In genomic region chr3:51538459-51539290, GRCh38 we compare ENCODE assay signal across 8 cellular contexts. TPM values are rescaled to one million over a fixed set of nuclear protein-coding genes. Genes with fewer than 3 reads are reported as not detected.
DNase-seq lines count a peak whose midpoint lies in the region; ATAC-seq lines count a peak whose summit lies in the region.

TSS of gene RAD54L2 (plus strand) at chr3:51538719. CDS start at chr3:51590421, 51,702 bp downstream.

- no peaks in the 10 kb centered on the region for H3K27me3 Mint-ChIP-seq in activated CD4-positive, alpha-beta T cell treated with anti-CD3 and anti-CD28 coated beads, Interleukin-2, amount 10 ng/mL, durations not matched to agents 7 days and 5 days

- H3K36me3 Mint-ChIP-seq in activated CD4-positive, alpha-beta T cell treated with anti-CD3 and anti-CD28 coated beads, Interleukin-2, amount 10 ng/mL, durations not matched to agents 7 days and 5 days (ENCODE audit: low read depth): peaks cover 9% of the 10 kb centered on the region

- CTCF ChIA-PET in activated CD4-positive, alpha-beta T cell treated with anti-CD3 and anti-CD28 coated beads, Interleukin-2, amount 10 ng/mL, durations not matched to agents 7 days and 5 days (lab: Charles Lee): interaction anchor here (0.7 to 1.3 kb wide), 6 partner anchors 9 to 144 kb away, joined by 3 to 6 read pairs (median 3); no protein-coding TSS in a partner anchor

- peak within 1 kb of the TSS; percentile 90 for H3K4me3 Mint-ChIP-seq in activated CD4-positive, alpha-beta T cell treated with anti-CD3 and anti-CD28 coated beads, Interleukin-2, amount 10 ng/mL, durations not matched to agents 7 days and 5 days

- DNase-seq in AG08396 (ENCODE audit: low spot score) (peak; percentile 93), NCI-H510A (lab: John Stamatoyannopoulos, UW) (peak; percentile 63), cortex of kidney (lab: John Stamatoyannopoulos, UW) (peak; percentile 18), left lobe of liver (ENCODE audit: low spot score) (peak; percentile 86)
- peak; percentile 72 for DNase-seq in activated CD4-positive, alpha-beta T cell treated with anti-CD3 and anti-CD28 coated beads, Interleukin-2, amount 10 ng/mL, durations not matched to agents 7 days and 5 days
- DNase-seq in stimulated activated CD4-positive, alpha-beta T cell treated with anti-CD3 and anti-CD28 coated beads, Interleukin-2, amount 100 ng/mL, for 24 hours: peak; percentile 82 to 86

- H3K4me1 Mint-ChIP-seq in activated CD4-positive, alpha-beta T cell treated with anti-CD3 and anti-CD28 coated beads, Interleukin-2, amount 10 ng/mL, durations not matched to agents 7 days and 5 days: peaks cover 42% of the 10 kb centered on the region

- no peaks in the 10 kb centered on the region for H3K9me3 Mint-ChIP-seq in activated CD4-positive, alpha-beta T cell treated with anti-CD3 and anti-CD28 coated beads, Interleukin-2, amount 10 ng/mL, durations not matched to agents 7 days and 5 days

- peak within 1 kb of the TSS; percentile 94 for H3K27ac Mint-ChIP-seq in activated CD4-positive, alpha-beta T cell treated with anti-CD3 and anti-CD28 coated beads, Interleukin-2, amount 10 ng/mL, durations not matched to agents 7 days and 5 days

- ATAC-seq in GM18858 (IDR thresholded peaks at IDR 0.05; ENCODE audit: unreplicated experiment) (peak; percentile 64), HG03097 (IDR thresholded peaks at IDR 0.05; ENCODE audit: low FRiP score, unreplicated experiment) (peak; percentile 82), left lobe of liver (peak; percentile 91)

- POLR2A ChIA-PET in activated CD4-positive, alpha-beta T cell treated with anti-CD3 and anti-CD28 coated beads, Interleukin-2, amount 10 ng/mL, durations not matched to agents 7 days and 5 days (lab: Charles Lee): no interaction called here

RNA-seq across cellular contexts. Expression of gene RAD54L2, which starts in this region (rescaled TPM):
- total RNA-seq in activated CD4-positive, alpha-beta T cell treated with anti-CD3 and anti-CD28 coated beads, Interleukin-2, amount 10 ng/mL, durations not matched to agents 7 days and 5 days: 10 to 100 TPM; 30.0 to 31.0 TPM
- total RNA-seq in left lobe of liver: 22.7 TPM

Comparison
In these comparisons a context has a peak if more than half of its experiments do, and no peak if none do; other contexts are left out.
1. Peak in every context shown above with its lines: DNase-seq and ATAC-seq.
2. DNase-seq: peak in every context shown above with its lines; median percentile 93 in AG08396; 86 in left lobe of liver; 84 in stimulated activated CD4-positive, alpha-beta T cell treated with anti-CD3 and anti-CD28 coated beads, Interleukin-2, amount 100 ng/mL, for 24 hours; 72 in activated CD4-positive, alpha-beta T cell treated with anti-CD3 and anti-CD28 coated beads, Interleukin-2, amount 10 ng/mL, durations not matched to agents 7 days and 5 days; 63 in NCI-H510A; 18 in cortex of kidney.